In the genomic region with DNA sequence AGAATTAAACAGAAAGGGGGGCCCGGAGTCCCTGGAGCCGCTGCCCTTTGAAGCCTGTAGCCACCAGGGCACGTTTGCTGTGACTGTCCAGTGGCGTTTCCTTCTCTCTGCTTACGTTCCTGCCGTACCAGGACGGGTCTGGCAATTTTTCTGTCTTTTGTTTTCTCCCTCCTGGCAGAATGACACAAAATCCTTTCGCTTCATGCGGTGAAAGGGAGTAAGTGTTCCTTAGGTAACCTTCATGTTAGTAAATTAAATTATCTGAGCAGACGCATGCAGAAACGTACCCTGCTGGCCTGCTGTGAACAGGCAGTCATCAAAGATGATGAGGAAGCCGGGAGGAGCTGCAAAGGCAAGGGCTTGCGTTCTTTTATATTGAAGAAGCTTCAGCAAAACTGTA, we compare ENCODE assay signal across 1 cellular context.
TF ChIP-seq lines count a peak whose summit lies in the region.

No MANE protein-coding gene starts in this region.

TF ChIP-seq in SK-N-SH treated with all-trans-retinoic acid at 6 μM for 48 hours, 23 proteins besides CTCF, POLR2A, EP300 and RAD21 (continued from another document):
- TF ChIP-seq, protein P1, sequence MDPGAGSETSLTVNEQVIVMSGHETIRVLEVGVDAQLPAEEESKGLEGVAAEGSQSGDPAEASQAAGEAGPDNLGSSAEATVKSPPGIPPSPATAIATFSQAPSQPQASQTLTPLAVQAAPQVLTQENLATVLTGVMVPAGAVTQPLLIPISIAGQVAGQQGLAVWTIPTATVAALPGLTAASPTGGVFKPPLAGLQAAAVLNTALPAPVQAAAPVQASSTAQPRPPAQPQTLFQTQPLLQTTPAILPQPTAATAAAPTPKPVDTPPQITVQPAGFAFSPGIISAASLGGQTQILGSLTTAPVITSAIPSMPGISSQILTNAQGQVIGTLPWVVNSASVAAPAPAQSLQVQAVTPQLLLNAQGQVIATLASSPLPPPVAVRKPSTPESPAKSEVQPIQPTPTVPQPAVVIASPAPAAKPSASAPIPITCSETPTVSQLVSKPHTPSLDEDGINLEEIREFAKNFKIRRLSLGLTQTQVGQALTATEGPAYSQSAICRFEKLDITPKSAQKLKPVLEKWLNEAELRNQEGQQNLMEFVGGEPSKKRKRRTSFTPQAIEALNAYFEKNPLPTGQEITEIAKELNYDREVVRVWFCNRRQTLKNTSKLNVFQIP (CRISPR knock-in tag; IDR thresholded peaks at IDR 0.05; ENCODE audit: borderline replicate concordance, low read depth) = no peak
- no peak for TF ChIP-seq ZC3H10 (CRISPR knock-in tag; IDR thresholded peaks at IDR 0.05)
- no peak for TF ChIP-seq CSDC2 (CRISPR knock-in tag; IDR thresholded peaks at IDR 0.05)
- no peak for TF ChIP-seq RARB (CRISPR knock-in tag; IDR thresholded peaks at IDR 0.05)
- TF ChIP-seq PPARA (CRISPR knock-in tag; IDR thresholded peaks at IDR 0.05; ENCODE audit: borderline replicate concordance) = no peak
- no peak for TF ChIP-seq ZFP30 (CRISPR knock-in tag; IDR thresholded peaks at IDR 0.05)
